ENCODE assay signal across 8 cellular contexts in the genomic region with DNA sequence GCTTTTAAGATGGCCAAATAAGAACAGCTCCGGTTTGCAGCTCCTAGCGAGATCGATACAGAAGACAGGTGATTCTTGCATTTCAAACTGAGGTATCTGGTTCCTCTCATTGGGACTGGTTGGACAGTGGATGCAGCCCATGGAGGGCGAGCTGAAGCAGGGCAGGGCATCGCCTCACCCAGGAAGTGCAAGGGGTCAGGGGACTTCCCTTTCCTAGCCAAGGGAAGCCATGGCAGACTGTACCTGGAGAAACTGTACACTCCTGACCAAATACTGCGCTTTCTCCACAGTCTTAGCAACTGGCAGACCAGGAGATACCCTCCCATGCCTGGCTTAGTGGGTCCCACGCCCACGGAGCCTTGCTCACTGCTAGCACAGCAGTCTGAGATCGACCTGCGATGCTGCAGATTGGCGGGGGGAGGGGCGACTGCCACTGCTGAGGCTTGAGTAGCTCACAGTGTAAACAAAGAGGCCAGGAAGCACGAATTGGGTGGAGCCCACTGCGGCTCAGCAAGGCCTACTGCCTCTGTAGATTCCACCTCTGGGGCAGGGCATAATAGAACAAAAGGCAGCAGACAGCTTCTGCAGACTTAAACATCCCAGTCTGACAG. TPM values are rescaled to one million over a fixed set of nuclear protein-coding genes. Genes with fewer than 3 reads are reported as not detected.
DNase-seq lines count a peak whose midpoint lies in the region; TF ChIP-seq lines count a peak whose summit lies in the region.
"Not testable (repeated sequence)": the region's sequence is repeated elsewhere in the genome, so short reads cannot be mapped to it uniquely, and the experiment has no call there.

No MANE protein-coding gene starts in this region.

- not testable (repeated sequence) for H2AK5ac ChIP-seq in mesenchymal stem cell (ENCODE audit: low read length, severe bottlenecking)

- not testable (repeated sequence) for H3K79me2 ChIP-seq in MM.1S (ENCODE audit: low read length)

- not testable (repeated sequence) for H3K9me2 ChIP-seq in MM.1S (replicated peaks; ENCODE audit: insufficient read depth, low read length)

- not testable (repeated sequence) for H3K27me3 Mint-ChIP-seq in endodermal cell (ENCODE audit: insufficient read depth)

- not testable (repeated sequence) for H3K36me3 Mint-ChIP-seq in endodermal cell (ENCODE audit: low read depth)

- H3K79me1 ChIP-seq in mesenchymal stem cell (replicated peaks; ENCODE audit: low read length, poor library complexity, severe bottlenecking), result not testable (repeated sequence)

- H3K4me3 Mint-ChIP-seq in endodermal cell, result peak overlapping the region; percentile 25

- H4K91ac ChIP-seq in mesenchymal stem cell (ENCODE audit: low read length), result peak overlapping the region; percentile 80

- peak overlapping the region in 1 of 2 experiments; percentile 38 for H2BK12ac ChIP-seq in mesenchymal stem cell (ENCODE audit: low read length in 2 of 2)

- DNase-seq in COR-L47 (lab: John Stamatoyannopoulos, UW), result peak; percentile 77
- DNase-seq in MM.1S, result peak; percentile 43
- peak; percentile 7 for DNase-seq in OCI-M1 (lab: John Stamatoyannopoulos, UW)
- peak; percentile 63 for DNase-seq in activated CD4-positive, alpha-beta T cell treated with anti-CD3 and anti-CD28 coated beads for 48 hours
- DNase-seq in activated gamma-delta T cell (lab: John Stamatoyannopoulos, UW), result peak; percentile 10
- DNase-seq in endodermal cell, result peak; percentile 89
- peak; percentile 71 for DNase-seq in mesenchymal stem cell
- peak in 2 of 3 experiments; percentile 10 for DNase-seq in stimulated activated CD4-positive, alpha-beta T cell treated with anti-CD3 and anti-CD28 coated beads, TNF-alpha, amount 100 ng/mL, for 4 hours (ENCODE audit: low read depth in 3 of 3)

- not testable (repeated sequence) for H3K4me3 ChIP-seq in MM.1S (ENCODE audit: low read length); mesenchymal stem cell (ENCODE audit: insufficient read depth in 1 of 2, low read depth in 1 of 2, low read length in 2 of 2)
- peak overlapping the region; percentile 19 for H3K4me3 ChIP-seq in endodermal cell (ENCODE audit: low read length)

- H4K8ac ChIP-seq in mesenchymal stem cell (ENCODE audit: low read length), result peak overlapping the region; percentile 90

- H3K4me1 ChIP-seq in MM.1S (ENCODE audit: low read length); mesenchymal stem cell (ENCODE audit: control insufficient read depth, insufficient read depth, low read depth, low read length): not testable (repeated sequence)
- peaks cover 17% of the 10 kb centered on the region for H3K4me1 ChIP-seq in endodermal cell (ENCODE audit: control insufficient read depth, insufficient read depth, low read length)

- H2BK15ac ChIP-seq in mesenchymal stem cell (ENCODE audit: low read depth, poor library complexity, severe bottlenecking), result peak overlapping the region; percentile 83

- not testable (repeated sequence) for H3K27me3 ChIP-seq in MM.1S (replicated peaks; ENCODE audit: insufficient read depth, low read length); endodermal cell (ENCODE audit: control insufficient read depth, insufficient read depth, low read length, poor library complexity, severe bottlenecking); mesenchymal stem cell (ENCODE audit: control insufficient read depth in 1 of 2, insufficient read depth in 1 of 2, low read length in 2 of 2)

- peak overlapping the region; percentile 11 to 24 for H3K4ac ChIP-seq in mesenchymal stem cell (ENCODE audit: low read depth in 1 of 2, low read length in 2 of 2)

- not testable (repeated sequence) for H3K27ac ChIP-seq in MM.1S (ENCODE audit: low read length); endodermal cell (ENCODE audit: low read depth, low read length); mesenchymal stem cell (ENCODE audit: low read length, poor library complexity, severe bottlenecking)

- H4K20me1 ChIP-seq in MM.1S (ENCODE audit: insufficient read depth, low read length), result not testable (repeated sequence)

- H2AFZ ChIP-seq in MM.1S (ENCODE audit: low read length), result not testable (repeated sequence)
- peak overlapping the region; percentile 86 for H2AFZ ChIP-seq in mesenchymal stem cell (ENCODE audit: low read depth, low read length)

- not testable (repeated sequence) for H3K9ac ChIP-seq in MM.1S (ENCODE audit: low read length); endodermal cell (ENCODE audit: extremely low read depth, low read length, poor library complexity, severe bottlenecking); mesenchymal stem cell (ENCODE audit: low read length)

- not testable (repeated sequence) for H3K36me3 ChIP-seq in MM.1S (replicated peaks; ENCODE audit: insufficient read depth, low read length); endodermal cell (ENCODE audit: control insufficient read depth, insufficient read depth, low read length); mesenchymal stem cell (ENCODE audit: control insufficient read depth in 1 of 2, insufficient read depth in 2 of 2, low read depth in 1 of 2, low read length in 2 of 2)

- peak overlapping the region; percentile 40 to 53 for H3K18ac ChIP-seq in mesenchymal stem cell (ENCODE audit: low read depth in 1 of 2, low read length in 2 of 2)

- H2BK5ac ChIP-seq in mesenchymal stem cell (ENCODE audit: low read depth, low read length, poor library complexity, severe bottlenecking), result not testable (repeated sequence)

- peak overlapping the region; percentile 69 for H3K27ac Mint-ChIP-seq in endodermal cell

- H3K4me1 Mint-ChIP-seq in endodermal cell, result peaks cover 44% of the 10 kb centered on the region

- not testable (repeated sequence) for H3K9me3 ChIP-seq in MM.1S (replicated peaks; ENCODE audit: insufficient read depth, low read length); endodermal cell (ENCODE audit: control insufficient read depth, low read length); mesenchymal stem cell (ENCODE audit: control insufficient read depth, low read length)

- TF ChIP-seq CTCF in MM.1S (IDR thresholded peaks at IDR 0.05; ENCODE audit: low read length); endodermal cell (conservative IDR thresholded peaks at IDR 0.05): not testable (repeated sequence)

- H3K14ac ChIP-seq in mesenchymal stem cell (ENCODE audit: low read length in 2 of 2), result peak overlapping the region in 1 of 2 experiments; percentile 81

- H3F3A ChIP-seq in MM.1S (ENCODE audit: insufficient read depth, low read length), result not testable (repeated sequence)

- WGBS in endodermal cell (ENCODE audit: insufficient coverage in 1 of 2, insufficient read length in 1 of 2), 2 experiments, result 48 to 52% methylated on average over 10 to 14 of the region's 14 CpGs
- WGBS in mesenchymal stem cell, result 42% methylated on average over 14 of the region's 14 CpGs

- not testable (repeated sequence) for H3K23ac ChIP-seq in mesenchymal stem cell (ENCODE audit: low read length in 2 of 2)

- H2BK120ac ChIP-seq in mesenchymal stem cell (ENCODE audit: low read depth, low read length), result not testable (repeated sequence)

- H3K4me2 ChIP-seq in MM.1S (ENCODE audit: low read depth, low read length); mesenchymal stem cell (ENCODE audit: low read length, poor library complexity, severe bottlenecking): not testable (repeated sequence)

- H3K9me3 Mint-ChIP-seq in endodermal cell, result peaks cover 35% of the 10 kb centered on the region

RNA-seq across cellular contexts. Expression of a gene that starts 11.3 kb away (rescaled TPM):
- 10 to 100 TPM; 27.3 to 37.3 TPM for total RNA-seq in endodermal cell
- polyA plus RNA-seq in endodermal cell (2013, experiment 1 of 2), result 23.2 TPM
- 21.9 TPM for polyA plus RNA-seq in endodermal cell (2013, experiment 2 of 2)
- 109 TPM for polyA plus RNA-seq in mesenchymal stem cell (2013, experiment 1 of 2)
- polyA plus RNA-seq in mesenchymal stem cell (2013, experiment 2 of 2), result 110 TPM

Comparison
In these comparisons a context has a peak if more than half of its experiments do, and no peak if none do; other contexts are left out.
1. DNase-seq: peak in every context shown above with its lines; median percentile 89 in endodermal cell; 77 in COR-L47; 71 in mesenchymal stem cell; 63 in activated CD4-positive, alpha-beta T cell treated with anti-CD3 and anti-CD28 coated beads for 48 hours; 43 in MM.1S; 10 in activated gamma-delta T cell; 10 in stimulated activated CD4-positive, alpha-beta T cell treated with anti-CD3 and anti-CD28 coated beads, TNF-alpha, amount 100 ng/mL, for 4 hours; 7 in OCI-M1.